ENCODE assay signal across 11 cellular contexts in genomic region chr5:149153751-149154610, GRCh38. TPM values are rescaled to one million over a fixed set of nuclear protein-coding genes. Genes with fewer than 3 reads are reported as not detected.
DNase-seq lines count a peak whose midpoint lies in the region; ATAC-seq and TF ChIP-seq lines count a peak whose summit lies in the region.
"Had no signal": no experiment of that assay in that cellular context is flagged by ENCODE, and none has a peak within 500 bp of the region (broad histone marks: within the 10 kb centered on the region; RNA-seq: fewer than 3 reads in every experiment).

No MANE protein-coding gene starts in this region.

- H3K27me3 Mint-ChIP-seq in MCF 10A (ENCODE audit: insufficient read depth, unreplicated experiment) (no peaks in the 10 kb centered on the region), mesothelial cell of epicardium (ENCODE audit: low read depth) (peaks cover 5% of the 10 kb centered on the region)

- H4K20me1 ChIP-seq in mammary epithelial cell (ENCODE audit: insufficient read depth, low read length) (no peaks in the 10 kb centered on the region), hepatocyte (ENCODE audit: insufficient read depth, poor library complexity, severe bottlenecking) (no peaks in the 10 kb centered on the region)
- H4K20me1 ChIP-seq: BLaER1 had no signal

- TF ChIP-seq CTCF in MCF 10A (IDR thresholded peaks at IDR 0.05; ENCODE audit: unreplicated experiment) = no peak
- no peak for TF ChIP-seq CTCF in mammary epithelial cell (conservative IDR thresholded peaks at IDR 0.05 in 1 of 2, IDR thresholded peaks at IDR 0.05 in 1 of 2; ENCODE audit: extremely low read depth in 1 of 2, insufficient read depth in 1 of 2, low read depth in 1 of 2, low read length in 2 of 2)
- TF ChIP-seq CTCF in VCaP (conservative IDR thresholded peaks at IDR 0.05) = no peak
- TF ChIP-seq CTCF in hepatocyte (IDR thresholded peaks at IDR 0.05; ENCODE audit: poor library complexity) = no peak
- TF ChIP-seq CTCF in mesothelial cell of epicardium (IDR thresholded peaks at IDR 0.05; ENCODE audit: unreplicated experiment) = no peak

- H3K36me3 Mint-ChIP-seq in MCF 10A (ENCODE audit: insufficient read depth, unreplicated experiment) = no peaks in the 10 kb centered on the region
- H3K36me3 Mint-ChIP-seq in mesothelial cell of epicardium = no peaks in the 10 kb centered on the region

- no peaks in the 10 kb centered on the region for H3K9me3 Mint-ChIP-seq in MCF 10A (ENCODE audit: unreplicated experiment)
- no peaks in the 10 kb centered on the region for H3K9me3 Mint-ChIP-seq in mesothelial cell of epicardium

- CTCF ChIA-PET in MCF 10A (lab: Yijun Ruan, JAX) (interaction anchor here (0.6 to 6.7 kb wide), 11 partner anchors 11 to 119 kb away, joined by 3 to 93 read pairs (median 5); partner anchors contain the start of gene ABLIM3), mammary epithelial cell (lab: Charles Lee; ENCODE audit: low non-redundant PET) (no interaction called here)

- H3K9me3 ChIP-seq in mammary epithelial cell (replicated peaks; ENCODE audit: insufficient read depth, low read length) (no peaks in the 10 kb centered on the region), hepatocyte (ENCODE audit: low read depth) (no peaks in the 10 kb centered on the region), SJCRH30 (replicated peaks) (0 out of 2 replicates have a peak, but pooled peaks cover 2% of the 10 kb centered on the region)
- H3K9me3 ChIP-seq: BLaER1 had no signal

- ATAC-seq in HG03521 (IDR thresholded peaks at IDR 0.05; ENCODE audit: unreplicated experiment) = no peak
- ATAC-seq: activated CD8-positive, alpha-beta T cell treated with anti-CD3 and anti-CD28 coated beads, Interleukin-2, amount 10 ng/mL, durations not matched to agents 7 days and 5 days had no signal

- DNase-seq in MCF 10A (ENCODE audit: unreplicated experiment) (peak; percentile 87), mammary epithelial cell (no peak), hepatocyte (ENCODE audit: low spot score) (peak; percentile 64), mesothelial cell of epicardium (ENCODE audit: low spot score in 2 of 2, unreplicated experiment in 2 of 2) (no peak), SJCRH30 (no peak), GM19238 (ENCODE audit: insufficient read length, low spot score) (no peak)
- DNase-seq: activated CD8-positive, alpha-beta T cell treated with anti-CD3 and anti-CD28 coated beads, Interleukin-2, amount 10 ng/mL, durations not matched to agents 7 days and 5 days; KBM-7 had no signal

- 95% methylated on average over 8 of the region's 8 CpGs for WGBS in mammary epithelial cell (ENCODE audit: low coverage, missing lambda C conversion rate)
- WGBS in hepatocyte (ENCODE audit: low lambda C conversion rate, missing lambda C conversion rate) = 86% methylated on average over 8 of the region's 8 CpGs

- H3K79me2 ChIP-seq in mammary epithelial cell (ENCODE audit: insufficient read depth, low read length) (peaks cover 57% of the 10 kb centered on the region), hepatocyte (no peaks in the 10 kb centered on the region)

- BruUV-seq in MCF 10A (replicated peaks; lab: Mats Ljungman, UMichigan) (TSS peak; percentile 62), mammary epithelial cell (replicated peaks; lab: Mats Ljungman, UMichigan) (no TSS peak)

- peaks cover 61% of the 10 kb centered on the region for H3K4me1 Mint-ChIP-seq in MCF 10A (ENCODE audit: insufficient read depth, unreplicated experiment)
- H3K4me1 Mint-ChIP-seq in mesothelial cell of epicardium = no peaks in the 10 kb centered on the region

- peak overlapping the region; percentile 3 for H3K4me3 Mint-ChIP-seq in MCF 10A (ENCODE audit: unreplicated experiment)
- no peak overlapping the region for H3K4me3 Mint-ChIP-seq in mesothelial cell of epicardium
- H3K4me3 Mint-ChIP-seq: activated CD8-positive, alpha-beta T cell treated with anti-CD3 and anti-CD28 coated beads, Interleukin-2, amount 10 ng/mL, durations not matched to agents 7 days and 5 days had no signal

- dilution Hi-C loops in mammary epithelial cell (cut with HindIII; ENCODE audit: low sequenced_read_pairs) = no loop called here

- H3K27ac ChIP-seq in mammary epithelial cell (ENCODE audit: insufficient read depth, low read depth, low read length) (no peak overlapping the region), VCaP (peak overlapping the region; percentile 81), hepatocyte (peak overlapping the region; percentile 72), SJCRH30 (no peak overlapping the region)
- H3K27ac ChIP-seq: BLaER1 had no signal

- POLR2A ChIA-PET in MCF 10A (lab: Yijun Ruan, JAX) = interaction anchor here (0.6 to 7.2 kb wide), 13 partner anchors 9 to 699 kb away, joined by 3 to 100 read pairs (median 4); partner anchors contain the start of genes ABLIM3 and PCYOX1L

- no peaks in the 10 kb centered on the region for H3K27me3 ChIP-seq in mammary epithelial cell (ENCODE audit: insufficient read depth, low read length)
- H3K27me3 ChIP-seq in hepatocyte = no peaks in the 10 kb centered on the region
- 0 out of 2 replicates have a peak, but pooled peaks cover 3% of the 10 kb centered on the region for H3K27me3 ChIP-seq in SJCRH30
- H3K27me3 ChIP-seq: BLaER1 had no signal

- H3K27ac Mint-ChIP-seq in MCF 10A (ENCODE audit: low read depth, unreplicated experiment) = peak overlapping the region; percentile 81
- no peak overlapping the region for H3K27ac Mint-ChIP-seq in mesothelial cell of epicardium
- H3K27ac Mint-ChIP-seq: activated CD8-positive, alpha-beta T cell treated with anti-CD3 and anti-CD28 coated beads, Interleukin-2, amount 10 ng/mL, durations not matched to agents 7 days and 5 days had no signal

- no peak overlapping the region for H3K4me3 ChIP-seq in mammary epithelial cell (replicated peaks in 1 of 3; ENCODE audit: insufficient read depth in 1 of 3, low read depth in 2 of 3, low read length in 3 of 3)
- no peak overlapping the region for H3K4me3 ChIP-seq in hepatocyte
- no peak overlapping the region for H3K4me3 ChIP-seq in SJCRH30
- H3K4me3 ChIP-seq: BLaER1 had no signal

- H3K9ac ChIP-seq in mammary epithelial cell (ENCODE audit: insufficient read depth, low read length) = no peak overlapping the region
- H3K9ac ChIP-seq: BLaER1 had no signal

- in situ Hi-C loops in mammary epithelial cell (cut with MboI; ENCODE audit: low sequenced_read_pairs in 2 of 2) = no loop called here

- intact Hi-C loops in MCF 10A (cut with micrococcal nuclease) (no loop called here), mammary epithelial cell (cut with micrococcal nuclease) (no loop called here)

- no peak overlapping the region for H3K4me2 ChIP-seq in mammary epithelial cell (ENCODE audit: insufficient read depth, low read depth, low read length)
- no peak overlapping the region for H3K4me2 ChIP-seq in hepatocyte
- H3K4me2 ChIP-seq: BLaER1 had no signal

- peaks cover 14% of the 10 kb centered on the region for H3K4me1 ChIP-seq in mammary epithelial cell (ENCODE audit: insufficient read depth, low read length)
- no peaks in the 10 kb centered on the region for H3K4me1 ChIP-seq in hepatocyte (ENCODE audit: insufficient read depth)
- H3K4me1 ChIP-seq in SJCRH30 = peaks cover 6% of the 10 kb centered on the region

- H3K36me3 ChIP-seq in mammary epithelial cell (ENCODE audit: insufficient read depth, low read length) = no peaks in the 10 kb centered on the region
- no peaks in the 10 kb centered on the region for H3K36me3 ChIP-seq in hepatocyte (replicated peaks; ENCODE audit: insufficient read depth, low read depth)
- H3K36me3 ChIP-seq in SJCRH30 = no peaks in the 10 kb centered on the region
- H3K36me3 ChIP-seq: BLaER1 had no signal

- H3K9me2 ChIP-seq in hepatocyte (replicated peaks; ENCODE audit: insufficient read depth) = no peaks in the 10 kb centered on the region

- H2AFZ ChIP-seq in mammary epithelial cell (ENCODE audit: low read depth, low read length) = no peak overlapping the region
- no peak overlapping the region for H2AFZ ChIP-seq in hepatocyte

RNA-seq across cellular contexts. Expression of gene ABLIM3, which starts 12.7 kb away (rescaled TPM):
- 168 and 206 TPM in 2 replicates for total RNA-seq in MCF 10A (2022)
- 10 to 100 TPM; 17.3 to 38.6 TPM for total RNA-seq in mammary epithelial cell
- polyA plus RNA-seq in mammary epithelial cell = 21.6 TPM
- 34.9 TPM for polyA minus RNA-seq in mammary epithelial cell
- total RNA-seq in hepatocyte = 7.0 and 7.3 TPM in 2 replicates
- 7.8 and 8.1 TPM in 2 replicates for polyA plus RNA-seq in hepatocyte
- 0.24 to 0.27 TPM (median 0.25 TPM) in 3 replicates for total RNA-seq in mesothelial cell of epicardium
- 0.10 and 0.33 TPM in 2 replicates for total RNA-seq in SJCRH30 (2014; rRNA removed; shearing (Covaris generic))
- total RNA-seq: activated CD8-positive, alpha-beta T cell treated with anti-CD3 and anti-CD28 coated beads, Interleukin-2, amount 10 ng/mL, durations not matched to agents 7 days and 5 days had no signal

Comparison
In these comparisons a context has a peak if more than half of its experiments do, and no peak if none do; other contexts are left out.
1. DNase-seq: peak in MCF 10A (single experiment) and hepatocyte (single experiment); none in mammary epithelial cell (single experiment), mesothelial cell of epicardium (0 of 2), SJCRH30 (0 of 2) and GM19238 (single experiment).
2. H3K27ac ChIP-seq: peak in VCaP (single experiment) and hepatocyte (single experiment); none in mammary epithelial cell (single experiment) and SJCRH30 (single experiment).